In the genomic region with DNA sequence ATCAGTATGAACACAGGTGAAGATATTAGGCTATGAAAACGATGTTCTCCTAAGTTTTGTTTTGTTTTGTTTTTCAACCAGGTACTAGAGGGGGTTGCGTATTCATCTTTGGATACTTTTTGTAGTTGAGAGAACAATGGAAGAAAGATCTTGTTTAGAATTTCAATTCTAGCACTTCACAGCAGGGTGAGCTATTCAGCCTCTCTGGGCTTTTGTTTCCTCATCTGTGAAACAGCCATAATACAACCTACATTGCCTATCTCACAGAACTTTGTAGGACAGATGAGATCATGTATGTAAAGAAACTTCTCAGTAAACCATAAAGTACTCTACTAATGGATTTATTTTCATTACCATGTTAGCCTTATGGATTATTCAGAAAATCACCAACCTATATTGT, we compare ENCODE assay signal across 20 cellular contexts.
DNase-seq lines count a peak whose midpoint lies in the region; ATAC-seq, FAIRE-seq and TF ChIP-seq lines count a peak whose summit lies in the region.
"Had no signal": no experiment of that assay in that cellular context is flagged by ENCODE, and none has a peak within 500 bp of the region (broad histone marks: within the 10 kb centered on the region; RNA-seq: fewer than 3 reads in every experiment).

No MANE protein-coding gene starts in this region.

- peak; percentile 50 for ATAC-seq in HG02885 (IDR thresholded peaks at IDR 0.05; ENCODE audit: poor library complexity, unreplicated experiment)
- ATAC-seq: activated CD4-positive, alpha-beta T cell treated with anti-CD3 and anti-CD28 coated beads for 36 hours; right cardiac atrium; T-helper 17 cell had no signal

- H2AFZ ChIP-seq in keratinocyte (ENCODE audit: control insufficient read depth, low read length), result no peak overlapping the region

- FAIRE-seq in keratinocyte (lab: Jason Lieb, UNC), result peak; percentile 49

- H3K4me2 ChIP-seq in keratinocyte (ENCODE audit: control insufficient read depth, extremely low read depth, insufficient read depth, low read depth, low read length), result no peak overlapping the region

- no peaks in the 10 kb centered on the region for H4K20me1 ChIP-seq in keratinocyte (ENCODE audit: control insufficient read depth, extremely low read depth, insufficient read depth, low read length)

- H3K79me2 ChIP-seq in keratinocyte (ENCODE audit: control insufficient read depth, insufficient read depth, low read length), result no peaks in the 10 kb centered on the region

- peak; percentile 3 for DNase-seq in NCI-H345 (lab: John Stamatoyannopoulos, UW)
- no peak for DNase-seq in NCI-H345 treated with DMSO at 0.1 percent for 48 hours (lab: John Stamatoyannopoulos, UW; ENCODE audit: unreplicated experiment)
- DNase-seq in RKO (ENCODE audit: low spot score), result peak; percentile 6
- no peak for DNase-seq in keratinocyte (ENCODE audit: low read depth, low spot score)
- DNase-seq in activated CD4-positive, alpha-beta T cell treated with anti-CD3 and anti-CD28 coated beads for 48 hours, result no peak
- DNase-seq in GM20000 (ENCODE audit: low spot score), result no peak
- no peak for DNase-seq in activated naive CD4-positive, alpha-beta T cell treated with Interleukin-2 at 50 U/mL for 16 hours
- DNase-seq: activated CD4-positive, alpha-beta T cell treated with anti-CD3 and anti-CD28 coated beads for 36 hours; activated naive CD8-positive, alpha-beta T cell treated with anti-CD3 and anti-CD28 coated beads, Interleukin-2, amount 10 ng/mL, durations not matched to agents 7 days and 5 days; activated T-cell treated with anti-CD3 and anti-CD28 coated beads for 4 hours; Caco-2; head of caudate nucleus; kidney glomerular epithelial cell; NCI-H1417 treated with DMSO at 0.1 percent for 48 hours; NCI-H524; right cardiac atrium; T-helper 17 cell; thyroid gland had no signal

- TF ChIP-seq CTCF in keratinocyte (optimal IDR thresholded peaks at IDR 0.05 in 1 of 3, IDR thresholded peaks at IDR 0.05 in 1 of 3, conservative IDR thresholded peaks at IDR 0.05 in 1 of 3; ENCODE audit: extremely low read depth in 1 of 3, insufficient read depth in 2 of 3, low read length in 3 of 3) (peak in 1 of 3 experiments; percentile 5), GM20000 (IDR thresholded peaks at IDR 0.05; ENCODE audit: extremely low read depth, missing control alignments) (no peak)

- H3K9me3 ChIP-seq in keratinocyte (ENCODE audit: control insufficient read depth, low read depth, low read length), result no peaks in the 10 kb centered on the region
- H3K9me3 ChIP-seq: Caco-2, thyroid gland had no signal

- H3K4me3 ChIP-seq in keratinocyte (ENCODE audit: control insufficient read depth in 2 of 3, extremely low read depth in 1 of 3, insufficient read depth in 2 of 3, low read depth in 1 of 3, low read length in 3 of 3), result no peak overlapping the region
- H3K4me3 ChIP-seq: thyroid gland had no signal

- H3K9me1 ChIP-seq in keratinocyte (ENCODE audit: control insufficient read depth, extremely low read depth, insufficient read depth, low read length), result no peaks in the 10 kb centered on the region

- H3K27ac ChIP-seq in keratinocyte (ENCODE audit: control insufficient read depth, insufficient read depth, low read length), result no peak overlapping the region
- H3K27ac ChIP-seq: epithelial cell of prostate, thyroid gland had no signal

- peaks cover 0 to 6% of the 10 kb centered on the region in 2 experiments for H3K36me3 ChIP-seq in keratinocyte (ENCODE audit: control insufficient read depth in 2 of 2, extremely low read depth in 1 of 2, insufficient read depth in 2 of 2, low read length in 2 of 2)
- H3K36me3 ChIP-seq: thyroid gland had no signal

- H3K4me1 ChIP-seq in keratinocyte (ENCODE audit: control insufficient read depth, extremely low read depth, insufficient read depth, low read length), result peaks cover 12% of the 10 kb centered on the region
- H3K4me1 ChIP-seq: Caco-2, thyroid gland had no signal

- H3K27me3 ChIP-seq in keratinocyte (ENCODE audit: control insufficient read depth, extremely low read depth, insufficient read depth, low read length), result no peaks in the 10 kb centered on the region
- H3K27me3 ChIP-seq: thyroid gland had no signal

- no peak overlapping the region for H3K9ac ChIP-seq in keratinocyte (ENCODE audit: control insufficient read depth, extremely low read depth, insufficient read depth, low read length)

- dilution Hi-C loops in keratinocyte (cut with MboI; ENCODE audit: extremely low pct_ligation_motif_present, low sequenced_read_pairs), result no loop called here

Comparison
In these comparisons a context has a peak if more than half of its experiments do, and no peak if none do; other contexts are left out.
1. DNase-seq: peak in NCI-H345 (single experiment) and RKO (single experiment); none in NCI-H345 treated with DMSO at 0.1 percent for 48 hours (single experiment), keratinocyte (single experiment), activated CD4-positive, alpha-beta T cell treated with anti-CD3 and anti-CD28 coated beads for 48 hours (single experiment), GM20000 (single experiment) and activated naive CD4-positive, alpha-beta T cell treated with Interleukin-2 at 50 U/mL for 16 hours (single experiment).